ENCODE assay signal across 8 cellular contexts in the genomic region with DNA sequence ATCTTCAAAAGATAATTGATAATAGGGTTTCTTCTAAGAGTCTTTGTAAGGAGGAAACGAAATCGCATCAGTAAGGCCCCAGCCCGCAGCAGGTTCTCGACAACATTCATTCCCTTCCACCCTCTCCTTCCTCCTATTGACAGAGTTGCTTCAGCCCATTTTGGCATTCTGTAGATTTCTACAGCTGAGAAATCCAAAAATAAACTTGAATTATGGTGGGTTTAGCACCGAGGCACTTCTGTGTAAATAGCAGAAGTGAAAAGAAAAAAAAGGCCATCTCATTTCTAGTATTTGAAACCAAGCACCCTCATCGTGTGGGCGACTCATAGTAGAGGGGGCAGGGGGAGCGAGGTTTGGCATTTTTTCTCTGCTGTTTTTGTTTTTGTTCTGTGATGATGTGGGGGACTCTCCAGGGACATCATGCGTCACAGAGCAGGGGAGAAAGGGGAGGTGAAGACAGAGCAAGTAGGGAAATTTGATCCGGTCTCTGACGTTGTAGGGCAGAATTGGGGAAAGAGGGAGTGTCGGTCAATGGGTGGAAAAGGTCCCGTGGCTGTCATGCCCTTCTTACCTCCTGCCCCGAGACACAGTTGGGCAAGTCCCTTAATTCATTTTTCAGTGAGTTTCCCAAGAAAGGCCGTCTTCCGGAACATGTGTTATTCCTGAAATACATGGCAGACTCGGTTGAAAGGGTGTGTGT. TPM values are rescaled to one million over a fixed set of nuclear protein-coding genes. Genes with fewer than 3 reads are reported as not detected.
DNase-seq lines count a peak whose midpoint lies in the region; ATAC-seq and TF ChIP-seq lines count a peak whose summit lies in the region.

No MANE protein-coding gene starts in this region.

- H3K79me1 ChIP-seq in trophoblast cell (ENCODE audit: low read length): peaks cover 16% of the 10 kb centered on the region

- in situ Hi-C loops in GM13977 (cut with MboI; ENCODE audit: low pct_unique_long_range_greater_than_20kb, low sequenced_read_pairs, unreplicated experiment): no loop called here

- H2BK5ac ChIP-seq in trophoblast cell (ENCODE audit: low read depth, low read length, poor library complexity): no peak overlapping the region

- H2AFZ ChIP-seq in trophoblast cell (ENCODE audit: insufficient read depth, low read length, poor library complexity): no peak overlapping the region

- no peak overlapping the region for H2AK5ac ChIP-seq in trophoblast cell (ENCODE audit: low read length)

- H3K23ac ChIP-seq in trophoblast cell (ENCODE audit: low read length): no peak overlapping the region

- no peaks in the 10 kb centered on the region for H3K36me3 ChIP-seq in trophoblast cell (ENCODE audit: control insufficient read depth in 1 of 2, insufficient read depth in 2 of 2, low read length in 2 of 2)

- H3K9me3 ChIP-seq in trophoblast cell (ENCODE audit: insufficient read depth, low read depth, low read length): no peaks in the 10 kb centered on the region

- H3K4me3 ChIP-seq in trophoblast cell (ENCODE audit: low read depth, low read length): no peak overlapping the region

- H3K14ac ChIP-seq in trophoblast cell (ENCODE audit: low read length): no peak overlapping the region

- peak; percentile 65 for ATAC-seq in HG02759 (IDR thresholded peaks at IDR 0.05; ENCODE audit: unreplicated experiment)
- no peak for ATAC-seq in foreskin keratinocyte

- WGBS in trophoblast cell (ENCODE audit: extremely low coverage, insufficient coverage, insufficient read length): no CpG with 5 or more reads among the region's 17 CpGs

- peaks cover 18% of the 10 kb centered on the region in 2 experiments for H3K4me1 ChIP-seq in trophoblast cell (ENCODE audit: control insufficient read depth in 1 of 2, insufficient read depth in 2 of 2, low read length in 2 of 2)
- H3K4me1 ChIP-seq in foreskin keratinocyte: no peaks in the 10 kb centered on the region

- H4K12ac ChIP-seq in trophoblast cell (ENCODE audit: low read depth, low read length): no peak overlapping the region

- peak overlapping the region; percentile 35 for H4K8ac ChIP-seq in trophoblast cell (ENCODE audit: low read depth, low read length)

- H3K4me2 ChIP-seq in trophoblast cell (ENCODE audit: low read length): no peak overlapping the region

- no peak for TF ChIP-seq CTCF in GM13977 (IDR thresholded peaks at IDR 0.05; ENCODE audit: extremely low read depth, insufficient read depth, missing control alignments)
- TF ChIP-seq CTCF in foreskin keratinocyte (conservative IDR thresholded peaks at IDR 0.05): no peak

- no peak overlapping the region for H3K18ac ChIP-seq in trophoblast cell (ENCODE audit: low read length)

- H4K91ac ChIP-seq in trophoblast cell (ENCODE audit: low read depth, low read length): peak overlapping the region; percentile 65

- H3K9ac ChIP-seq in trophoblast cell (ENCODE audit: low read length): no peak overlapping the region

- H3K27me3 ChIP-seq in trophoblast cell (ENCODE audit: insufficient read depth, low read length): no peaks in the 10 kb centered on the region
- H3K27me3 ChIP-seq in foreskin keratinocyte: peaks cover 21% of the 10 kb centered on the region

- H3K4ac ChIP-seq in trophoblast cell (ENCODE audit: low read depth, low read length): no peak overlapping the region

- DNase-seq in GM13977 (ENCODE audit: low spot score) (peak; percentile 59), SIG-M5 (lab: John Stamatoyannopoulos, UW) (peak; percentile 67), brain pericyte (ENCODE audit: low read depth, low spot score) (peak; percentile 66), trophoblast cell (peak in 1 of 2 donors; percentile 29), UCSD-AML1 (lab: John Stamatoyannopoulos, UW; ENCODE audit: unreplicated experiment) (no peak), HK-2 (ENCODE audit: unreplicated experiment) (no peak), foreskin keratinocyte (no peak)

- no peak overlapping the region for H3K27ac ChIP-seq in trophoblast cell (ENCODE audit: low read depth, low read length)
- no peak overlapping the region for H3K27ac ChIP-seq in foreskin keratinocyte

- H2BK12ac ChIP-seq in trophoblast cell (ENCODE audit: low read length): peak overlapping the region; percentile 71

- H2BK120ac ChIP-seq in trophoblast cell (ENCODE audit: insufficient read depth, low read length, poor library complexity): peak overlapping the region; percentile 45

- no peaks in the 10 kb centered on the region for H3K79me2 ChIP-seq in trophoblast cell (ENCODE audit: control insufficient read depth, insufficient read depth, low read length, poor library complexity)

RNA-seq across cellular contexts. Expression of a gene that starts 33.8 kb away (rescaled TPM):
- 217 and 236 TPM in 2 replicates for polyA plus RNA-seq in trophoblast cell (2013)
- not detected in 2 replicates for total RNA-seq in foreskin keratinocyte
- not detected in 2 replicates for polyA plus RNA-seq in foreskin keratinocyte

RNA-seq across cellular contexts. Expression of a gene that starts 48.5 kb away (rescaled TPM):
- polyA plus RNA-seq in trophoblast cell (2013): 112 and 118 TPM in 2 replicates
- total RNA-seq in foreskin keratinocyte: 98.9 and 108 TPM in 2 replicates
- 71.8 and 80.8 TPM in 2 replicates for polyA plus RNA-seq in foreskin keratinocyte

Comparison
In these comparisons a context has a peak if more than half of its experiments do, and no peak if none do; other contexts are left out.
1. DNase-seq: peak in GM13977 (single experiment), SIG-M5 (single experiment) and brain pericyte (single experiment); none in UCSD-AML1 (single experiment), HK-2 (single experiment) and foreskin keratinocyte (0 of 2).